In genomic region chr5:140707812-140708211, GRCh38 we compare ENCODE assay signal across 19 cellular contexts. TPM values are rescaled to one million over a fixed set of nuclear protein-coding genes. Genes with fewer than 3 reads are reported as not detected.
DNase-seq lines count a peak whose midpoint lies in the region; ATAC-seq and TF ChIP-seq lines count a peak whose summit lies in the region.
"Had no signal": no experiment of that assay in that cellular context is flagged by ENCODE, and none has a peak within 500 bp of the region (broad histone marks: within the 10 kb centered on the region; RNA-seq: fewer than 3 reads in every experiment).

No MANE protein-coding gene starts in this region.

- H3K9ac ChIP-seq in mesendoderm (ENCODE audit: low read length): no peak overlapping the region
- H3K9ac ChIP-seq: BLaER1 treated with 17β-estradiol and CSF1 and Interleukin-3, amounts not matched to agents 10 nM and 100 nM had no signal

- H3K36me3 Mint-ChIP-seq in activated naive CD8-positive, alpha-beta T cell: peaks cover 7% of the 10 kb centered on the region
- peaks cover 31% of the 10 kb centered on the region for H3K36me3 Mint-ChIP-seq in activated naive CD8-positive, alpha-beta T cell treated with anti-CD3 and anti-CD28 coated beads, Interleukin-2, amount 50 U/mL, for 24 hours (ENCODE audit: low read depth)

- TF ChIP-seq POLR2A in erythroblast (IDR thresholded peaks at IDR 0.05; ENCODE audit: low read length): peak; percentile 49

- H2BK120ac ChIP-seq in mesendoderm (ENCODE audit: low read depth, low read length): no peak overlapping the region

- POLR2A ChIA-PET in HEK293 (lab: Yijun Ruan, JAX): interaction anchor here (0.6 to 1.1 kb wide), 2 partner anchors 11 to 601 kb away, joined by 3 to 4 read pairs; no protein-coding TSS in a partner anchor

- WGBS in psoas muscle, 3 donors: 58 to 91% (median 71%) methylated on average over 4 of the region's 4 CpGs
- no CpG with 5 or more reads among the region's 4 CpGs for WGBS in mesendoderm (ENCODE audit: extremely low coverage, insufficient coverage, low lambda C conversion rate)

- DNase-seq in activated naive CD8-positive, alpha-beta T cell treated with anti-CD3 and anti-CD28 coated beads, Interleukin-2, amount 50 U/mL, for 24 hours: no peak
- no peak for DNase-seq in erythroblast (lab: John Stamatoyannopoulos, UW)
- DNase-seq in psoas muscle: no peak
- DNase-seq in mesendoderm: no peak
- no peak for DNase-seq in CD1c-positive myeloid dendritic cell (ENCODE audit: extremely low spot score)
- DNase-seq: DND-41, H9, KG1, NCI-H1105 treated with DMSO at 0.1 percent for 48 hours, NCI-H1694 treated with DMSO at 0.1 percent for 48 hours, NCI-H345, NCI-H524 treated with DMSO at 0.1 percent for 48 hours, RPMI8226, SIG-M5 had no signal

- intact Hi-C loops in psoas muscle (cut with DNase I): no loop called here

- no peak overlapping the region for H3K4me3 Mint-ChIP-seq in activated naive CD8-positive, alpha-beta T cell
- no peak overlapping the region for H3K4me3 Mint-ChIP-seq in activated naive CD8-positive, alpha-beta T cell treated with anti-CD3 and anti-CD28 coated beads, Interleukin-2, amount 50 U/mL, for 24 hours
- H3K4me3 Mint-ChIP-seq: H9 had no signal

- no peak for ATAC-seq in activated naive CD8-positive, alpha-beta T cell treated with anti-CD3 and anti-CD28 coated beads, Interleukin-2, amount 50 U/mL, for 24 hours
- ATAC-seq in psoas muscle (no peak), HG02642 (IDR thresholded peaks at IDR 0.05; ENCODE audit: poor library complexity, unreplicated experiment) (no peak)

- no peaks in the 10 kb centered on the region for H3K79me1 ChIP-seq in mesendoderm (ENCODE audit: low read length)

- no peaks in the 10 kb centered on the region for H3K79me2 ChIP-seq in mesendoderm (ENCODE audit: control insufficient read depth, insufficient read depth, low read length)

- H3K27me3 Mint-ChIP-seq in activated naive CD8-positive, alpha-beta T cell: no peaks in the 10 kb centered on the region
- peaks cover 3% of the 10 kb centered on the region for H3K27me3 Mint-ChIP-seq in activated naive CD8-positive, alpha-beta T cell treated with anti-CD3 and anti-CD28 coated beads, Interleukin-2, amount 50 U/mL, for 24 hours

- peaks cover 16% of the 10 kb centered on the region for H3K4me1 Mint-ChIP-seq in activated naive CD8-positive, alpha-beta T cell (ENCODE audit: low read depth)
- H3K4me1 Mint-ChIP-seq in activated naive CD8-positive, alpha-beta T cell treated with anti-CD3 and anti-CD28 coated beads, Interleukin-2, amount 50 U/mL, for 24 hours: peaks cover 17% of the 10 kb centered on the region

- no peaks in the 10 kb centered on the region for H3K9me3 Mint-ChIP-seq in activated naive CD8-positive, alpha-beta T cell (ENCODE audit: low read depth)
- H3K9me3 Mint-ChIP-seq in activated naive CD8-positive, alpha-beta T cell treated with anti-CD3 and anti-CD28 coated beads, Interleukin-2, amount 50 U/mL, for 24 hours: no peaks in the 10 kb centered on the region
- H3K9me3 Mint-ChIP-seq: H9 had no signal

- no peak overlapping the region for H3K4ac ChIP-seq in mesendoderm (ENCODE audit: low read depth, low read length)

- H2BK15ac ChIP-seq in mesendoderm (replicated peaks; ENCODE audit: low read depth): no peak overlapping the region

- H4K8ac ChIP-seq in mesendoderm (ENCODE audit: low read depth, low read length): no peak overlapping the region

- H3K36me3 ChIP-seq in HEK293 (ENCODE audit: control insufficient read depth in 2 of 2, insufficient read depth in 1 of 2, low read length in 2 of 2) (peaks cover 33 to 50% of the 10 kb centered on the region in 2 experiments), psoas muscle (ENCODE audit: insufficient read depth in 1 of 2, low read depth in 1 of 2) (peaks cover 7 to 50% of the 10 kb centered on the region in 2 donors), mesendoderm (ENCODE audit: control insufficient read depth, insufficient read depth, low read length) (peaks cover 5% of the 10 kb centered on the region)

- CTCF ChIA-PET in HEK293 (lab: Yijun Ruan, JAX): interaction anchor here (0.6 to 1.5 kb wide), 4 partner anchors 16 to 442 kb away, joined by 3 to 4 read pairs (median 4); partner anchors contain the start of genes HARS1 and HARS2

- H3K18ac ChIP-seq in mesendoderm (ENCODE audit: low read length): no peak overlapping the region

- H3K27me3 ChIP-seq in psoas muscle (ENCODE audit: insufficient read depth in 3 of 3, low read length in 2 of 3) (no peaks in the 10 kb centered on the region), mesendoderm (ENCODE audit: insufficient read depth, low read length, poor library complexity) (no peaks in the 10 kb centered on the region)

- TF ChIP-seq CTCF in HEK293 (tag by site-specific recombination; IDR thresholded peaks at IDR 0.05): no peak
- no peak for TF ChIP-seq CTCF in psoas muscle (IDR thresholded peaks at IDR 0.05)

- H3K27ac Mint-ChIP-seq in activated naive CD8-positive, alpha-beta T cell: peak overlapping the region; percentile 52
- no peak overlapping the region for H3K27ac Mint-ChIP-seq in activated naive CD8-positive, alpha-beta T cell treated with anti-CD3 and anti-CD28 coated beads, Interleukin-2, amount 50 U/mL, for 24 hours
- H3K27ac Mint-ChIP-seq: H9 had no signal

- H3K4me2 ChIP-seq in mesendoderm (ENCODE audit: low read length): no peak overlapping the region
- H3K4me2 ChIP-seq: BLaER1 treated with 17β-estradiol and CSF1 and Interleukin-3, amounts not matched to agents 10 nM and 100 nM had no signal

- H2AK5ac ChIP-seq in mesendoderm (ENCODE audit: low read length): no peak overlapping the region

- H3K56ac ChIP-seq in mesendoderm (ENCODE audit: low read length): no peak overlapping the region

- H3K4me3 ChIP-seq in HEK293 (ENCODE audit: low read depth, low read length): no peak overlapping the region
- no peak overlapping the region for H3K4me3 ChIP-seq in psoas muscle
- no peak overlapping the region for H3K4me3 ChIP-seq in mesendoderm (ENCODE audit: low read length)
- H3K4me3 ChIP-seq: BLaER1 treated with 17β-estradiol and CSF1 and Interleukin-3, amounts not matched to agents 10 nM and 100 nM had no signal

- H3K4me1 ChIP-seq in HEK293 (ENCODE audit: control insufficient read depth, insufficient read depth, low read length) (no peaks in the 10 kb centered on the region), psoas muscle (no peaks in the 10 kb centered on the region), mesendoderm (ENCODE audit: control insufficient read depth, low read depth, low read length) (no peaks in the 10 kb centered on the region)

- no peak overlapping the region for H3K23ac ChIP-seq in mesendoderm (ENCODE audit: low read length)

- no peak overlapping the region for H2BK5ac ChIP-seq in mesendoderm (ENCODE audit: low read length)

- H3K27ac ChIP-seq in HEK293 (ENCODE audit: extremely low read depth, low read depth, low read length) (no peak overlapping the region), psoas muscle (peak overlapping the region; percentile 33), mesendoderm (ENCODE audit: low read depth, low read length) (no peak overlapping the region)
- H3K27ac ChIP-seq: BLaER1 treated with 17β-estradiol and CSF1 and Interleukin-3, amounts not matched to agents 10 nM and 100 nM had no signal

- H3K9me3 ChIP-seq in HEK293 (ENCODE audit: control insufficient read depth, insufficient read depth, low read depth, low read length) (no peaks in the 10 kb centered on the region), psoas muscle (no peaks in the 10 kb centered on the region)

- no peak overlapping the region for H4K5ac ChIP-seq in mesendoderm (ENCODE audit: low read length)

TF ChIP-seq in HEK293, 187 proteins besides CTCF, POLR2A, EP300 and RAD21:
- TF ChIP-seq ZFP37 (tag by site-specific recombination; IDR thresholded peaks at IDR 0.05): no peak
- TF ChIP-seq ZNF362 (tag by site-specific recombination; IDR thresholded peaks at IDR 0.05): peak; percentile 76; the same call in 1 of the 2 replicates

RNA-seq across cellular contexts. Expression of gene ZMAT2, which starts 7.6 kb away (rescaled TPM):
- total RNA-seq in psoas muscle: 10 to 100 TPM; 44.7 to 54.5 (median 47.5) TPM
- 100 to 1,000 TPM in 1 of 3 donors, 10 to 100 TPM in 2; 78.0 to 136 (median 81.4) TPM for polyA plus RNA-seq in psoas muscle
- polyA plus RNA-seq in mesendoderm (2013, experiment 1 of 2): 76.8 TPM
- 76.2 TPM for polyA plus RNA-seq in mesendoderm (2013, experiment 2 of 2)

RNA-seq across cellular contexts. Expression of gene HARS2, which starts 16.6 kb away (rescaled TPM):
- 10 to 100 TPM; 19.8 to 35.1 (median 23.2) TPM for total RNA-seq in psoas muscle
- 10 to 100 TPM; 23.8 to 40.9 (median 38.0) TPM for polyA plus RNA-seq in psoas muscle
- polyA plus RNA-seq in mesendoderm (2013, experiment 1 of 2): 12.0 TPM
- polyA plus RNA-seq in mesendoderm (2013, experiment 2 of 2): 12.3 TPM

RNA-seq across cellular contexts. Expression of gene HARS1, which starts 16.6 kb away (rescaled TPM):
- 10 to 100 TPM; 29.5 to 48.1 (median 38.9) TPM for total RNA-seq in psoas muscle
- polyA plus RNA-seq in psoas muscle: 10 to 100 TPM; 39.1 to 58.0 (median 45.2) TPM
- 55.5 TPM for polyA plus RNA-seq in mesendoderm (2013, experiment 1 of 2)
- 56.0 TPM for polyA plus RNA-seq in mesendoderm (2013, experiment 2 of 2)

RNA-seq across cellular contexts. Expression of gene DND1, which starts 34.4 kb away (rescaled TPM):
- 1 to 10 TPM in 2 of 4 donors, under 1 TPM in 2; 0.30 to 1.3 (median 0.87) TPM for total RNA-seq in psoas muscle
- 1 to 10 TPM in 1 of 3 donors, under 1 TPM in 2; 0.37 to 1.5 (median 0.61) TPM for polyA plus RNA-seq in psoas muscle
- 1.3 TPM for polyA plus RNA-seq in mesendoderm (2013, experiment 1 of 2)
- polyA plus RNA-seq in mesendoderm (2013, experiment 2 of 2): 1.1 TPM
- total RNA-seq: G401 had no signal

RNA-seq across cellular contexts. Expression of gene WDR55, which starts 43.1 kb away (rescaled TPM):
- total RNA-seq in psoas muscle: 10 to 100 TPM in 3 of 4 donors, 1 to 10 TPM in 1; 9.9 to 20.9 (median 13.3) TPM
- 10 to 100 TPM; 12.3 to 33.4 (median 26.9) TPM for polyA plus RNA-seq in psoas muscle
- polyA plus RNA-seq in mesendoderm (2013, experiment 1 of 2): 15.7 TPM
- 15.2 TPM for polyA plus RNA-seq in mesendoderm (2013, experiment 2 of 2)
